15 cellular contexts compared by ENCODE assay signal in the genomic region with DNA sequence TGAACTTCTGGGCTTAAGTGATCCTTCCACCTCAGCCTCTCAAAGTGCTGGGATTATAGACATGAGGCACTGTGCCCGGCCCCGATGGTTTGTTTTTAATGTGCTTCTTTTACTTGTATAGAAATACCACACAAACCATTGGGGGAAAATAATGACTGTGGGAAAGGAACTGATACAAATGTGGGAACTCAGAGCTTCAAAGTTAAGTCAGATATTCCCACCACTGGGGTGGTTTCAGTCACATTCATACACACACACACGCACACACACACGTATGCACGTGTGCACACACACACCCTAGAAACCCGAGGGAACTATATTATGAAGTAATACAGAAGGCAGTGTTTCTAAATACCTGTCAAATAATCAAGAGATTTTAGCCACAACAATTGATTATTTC. TPM values are rescaled to one million over a fixed set of nuclear protein-coding genes. Genes with fewer than 3 reads are reported as not detected.
"Had no signal": no experiment of that assay in that cellular context is flagged by ENCODE, and none has a peak within 500 bp of the region (broad histone marks: within the 10 kb centered on the region; RNA-seq: fewer than 3 reads in every experiment).

No MANE protein-coding gene starts in this region.

- H3K9me3 Mint-ChIP-seq: activated CD8-positive, alpha-beta T cell treated with anti-CD3 and anti-CD28 coated beads for 36 hours; activated naive CD4-positive, alpha-beta T cell treated with anti-CD3 and anti-CD28 coated beads, Interleukin-2, amount 50 U/mL, for 72 hours; natural killer cell treated with Interleukin-12 subunit alpha and Interleukin-12 subunit beta and Interleukin-15 and Interleukin-18, amount 100 ng/mL, for 72 hours had no signal

- H3K27ac Mint-ChIP-seq: activated CD8-positive, alpha-beta T cell treated with anti-CD3 and anti-CD28 coated beads for 36 hours; activated naive CD4-positive, alpha-beta T cell treated with anti-CD3 and anti-CD28 coated beads, Interleukin-2, amount 50 U/mL, for 72 hours; natural killer cell treated with Interleukin-12 subunit alpha and Interleukin-12 subunit beta and Interleukin-15 and Interleukin-18, amount 100 ng/mL, for 72 hours had no signal

- DNase-seq: activated CD4-positive, CD25-positive, alpha-beta regulatory T cell treated with anti-CD3 and anti-CD28 coated beads, Interleukin-2, amount 50 U/mL, for 72 hours; activated CD8-positive, alpha-beta T cell treated with anti-CD3 and anti-CD28 coated beads for 36 hours; activated gamma-delta T cell treated with Interleukin-2 at 50 U/mL for 16 hours; amniotic stem cell; effector CD4-positive, alpha-beta T cell; lower lobe of right lung; right lobe of liver; small intestine; stimulated activated CD4-positive, alpha-beta T cell treated with anti-CD3 and anti-CD28 coated beads, Interleukin-4, amount 100 ng/mL, for 24 hours; stimulated activated naive CD4-positive, alpha-beta T cell had no signal

- H3K27me3 ChIP-seq: right lobe of liver had no signal

- H3K36me3 ChIP-seq: lower lobe of right lung, right lobe of liver had no signal

- H3K4me3 Mint-ChIP-seq: activated CD8-positive, alpha-beta T cell treated with anti-CD3 and anti-CD28 coated beads for 36 hours; natural killer cell treated with Interleukin-12 subunit alpha and Interleukin-12 subunit beta and Interleukin-15 and Interleukin-18, amount 100 ng/mL, for 72 hours had no signal

- ATAC-seq: activated CD8-positive, alpha-beta T cell treated with anti-CD3 and anti-CD28 coated beads for 36 hours; lower lobe of right lung; natural killer cell treated with Interleukin-12 subunit alpha and Interleukin-12 subunit beta and Interleukin-15 and Interleukin-18, amount 100 ng/mL, for 72 hours; right lobe of liver had no signal

- H3K36me3 Mint-ChIP-seq: activated naive CD4-positive, alpha-beta T cell treated with anti-CD3 and anti-CD28 coated beads, Interleukin-2, amount 50 U/mL, for 72 hours; natural killer cell treated with Interleukin-12 subunit alpha and Interleukin-12 subunit beta and Interleukin-15 and Interleukin-18, amount 100 ng/mL, for 72 hours had no signal

- H3K4me3 ChIP-seq: lower lobe of right lung, right lobe of liver had no signal

- H3K27me3 Mint-ChIP-seq: activated CD8-positive, alpha-beta T cell treated with anti-CD3 and anti-CD28 coated beads for 36 hours had no signal

RNA-seq across cellular contexts. Expression of gene CPA4, which starts 17.0 kb away (rescaled TPM):
- total RNA-seq: activated CD8-positive, alpha-beta T cell treated with anti-CD3 and anti-CD28 coated beads for 36 hours; activated naive CD4-positive, alpha-beta T cell treated with anti-CD3 and anti-CD28 coated beads, Interleukin-2, amount 50 U/mL, for 72 hours; lower lobe of right lung; natural killer cell treated with Interleukin-12 subunit alpha and Interleukin-12 subunit beta and Interleukin-15 and Interleukin-18, amount 100 ng/mL, for 72 hours; right lobe of liver; ureter had no signal

RNA-seq across cellular contexts. Expression of gene CPA5, which starts 34.6 kb away (rescaled TPM):
- total RNA-seq: cerebellum; frontal cortex; lower lobe of right lung; natural killer cell treated with Interleukin-12 subunit alpha and Interleukin-12 subunit beta and Interleukin-15 and Interleukin-18, amount 100 ng/mL, for 72 hours; right lobe of liver had no signal

RNA-seq across cellular contexts. Expression of gene CPA2, which starts 43.3 kb away (rescaled TPM):
- total RNA-seq: activated CD8-positive, alpha-beta T cell treated with anti-CD3 and anti-CD28 coated beads for 36 hours; cerebellum; frontal cortex; lower lobe of right lung; natural killer cell treated with Interleukin-12 subunit alpha and Interleukin-12 subunit beta and Interleukin-15 and Interleukin-18, amount 100 ng/mL, for 72 hours; right lobe of liver; ureter had no signal
